ENCODE assay signal across 8 cellular contexts in genomic region chr12:108514973-108515814, GRCh38. TPM values are rescaled to one million over a fixed set of nuclear protein-coding genes. Genes with fewer than 3 reads are reported as not detected.
DNase-seq lines count a peak whose midpoint lies in the region; ATAC-seq lines count a peak whose summit lies in the region.

FICD (plus strand) TSS chr12:108515277; CDS start chr12:108516973, 1,696 bp downstream.

- no peaks in the 10 kb centered on the region for H3K9me3 ChIP-seq in effector memory CD4-positive, alpha-beta T cell (ENCODE audit: control insufficient read depth, low read length)

- peaks cover 8% of the 10 kb centered on the region for H3K4me1 ChIP-seq in effector memory CD4-positive, alpha-beta T cell (ENCODE audit: control insufficient read depth, insufficient read depth, low read length, poor library complexity, severe bottlenecking)

- peak within 1 kb of the TSS; percentile 77 for H3K27ac ChIP-seq in effector memory CD4-positive, alpha-beta T cell (ENCODE audit: insufficient read depth, low read length, poor library complexity, severe bottlenecking)

- ATAC-seq in GM21367 (IDR thresholded peaks at IDR 0.05; ENCODE audit: unreplicated experiment) = peak; percentile 73

- no peaks in the 10 kb centered on the region for H3K27me3 ChIP-seq in effector memory CD4-positive, alpha-beta T cell (replicated peaks; ENCODE audit: control insufficient read depth, insufficient read depth, low read length, poor library complexity, severe bottlenecking)

- H3K4me3 ChIP-seq in effector memory CD4-positive, alpha-beta T cell (ENCODE audit: insufficient read depth, low read depth, low read length, poor library complexity, severe bottlenecking) = peak within 1 kb of the TSS; percentile 87

- H3K36me3 ChIP-seq in effector memory CD4-positive, alpha-beta T cell (ENCODE audit: control insufficient read depth, insufficient read depth, low read length) = peaks cover 21% of the 10 kb centered on the region

- peak; percentile 99 for DNase-seq in COR-L47 (lab: John Stamatoyannopoulos, UW)
- peak; percentile 99 for DNase-seq in HT1080 (ENCODE audit: low read depth)
- peak; percentile 97 to 98 for DNase-seq in NOMO-1 (lab: John Stamatoyannopoulos, UW; ENCODE audit: unreplicated experiment in 2 of 2)
- peak; percentile 99 for DNase-seq in activated CD8-positive, alpha-beta memory T cell treated with anti-CD3 and anti-CD28 coated beads for 24 hours
- DNase-seq in effector memory CD4-positive, alpha-beta T cell = peak; percentile 98 to 100 (median 99)
- DNase-seq in medulla oblongata (ENCODE audit: extremely low spot score) = peak; percentile 100
- peak; percentile 99 to 100 (median 99) for DNase-seq in stimulated activated CD4-positive, alpha-beta T cell treated with anti-CD3 and anti-CD28 coated beads, TNF-alpha, amount 100 ng/mL, for 48 hours (ENCODE audit: low read depth in 3 of 3)

RNA-seq across cellular contexts. Expression of gene FICD, which starts in this region (rescaled TPM):
- total RNA-seq in HT1080 (2014; rRNA removed; shearing (Covaris generic)) = 4.7 and 5.3 TPM in 2 replicates
- polyA plus RNA-seq in HT1080 (2015; cell fraction: cytosol; rRNA removed) = 2.3 and 4.0 TPM in 2 replicates
- polyA plus RNA-seq in HT1080 (2015; cell fraction: nucleus; rRNA removed) = 3.5 and 4.6 TPM in 2 replicates

Comparison
In these comparisons a context has a peak if more than half of its experiments do, and no peak if none do; other contexts are left out.
1. Peak in every context shown above with its lines: DNase-seq, ATAC-seq, H3K4me3 ChIP-seq and H3K27ac ChIP-seq.